In the genomic region with DNA sequence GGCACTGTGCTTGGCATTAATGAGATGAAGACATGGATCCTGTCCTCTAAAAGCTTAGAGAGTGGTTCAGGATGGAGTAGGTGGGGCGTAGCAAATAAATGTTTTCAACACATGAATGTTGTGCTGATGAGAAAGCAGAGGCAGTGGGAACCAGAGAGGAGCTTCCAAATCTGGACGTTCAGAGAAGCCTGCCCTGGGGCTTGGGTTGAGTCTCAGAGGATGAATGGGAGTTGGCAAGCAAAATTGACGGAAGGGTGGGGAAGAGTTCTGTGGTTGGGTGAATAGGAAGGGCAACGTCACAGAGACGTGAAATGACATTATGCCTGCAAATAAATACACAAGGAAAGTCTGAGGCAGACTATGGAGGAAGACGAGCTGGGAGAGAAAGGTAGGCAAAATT, we compare ENCODE assay signal across 27 cellular contexts. TPM values are rescaled to one million over a fixed set of nuclear protein-coding genes. Genes with fewer than 3 reads are reported as not detected.
DNase-seq lines count a peak whose midpoint lies in the region; ATAC-seq, FAIRE-seq and TF ChIP-seq lines count a peak whose summit lies in the region.
"Had no signal": no experiment of that assay in that cellular context is flagged by ENCODE, and none has a peak within 500 bp of the region (broad histone marks: within the 10 kb centered on the region; RNA-seq: fewer than 3 reads in every experiment).

No MANE protein-coding gene starts in this region.

- H2AFZ ChIP-seq in keratinocyte (ENCODE audit: control insufficient read depth, low read length) = no peak overlapping the region

- H3K9me3 Mint-ChIP-seq in activated naive CD4-positive, alpha-beta T cell treated with anti-CD3 and anti-CD28 coated beads, Interleukin-2, amount 50 U/mL, for 24 hours = peaks cover 6% of the 10 kb centered on the region
- no peaks in the 10 kb centered on the region for H3K9me3 Mint-ChIP-seq in activated naive CD4-positive, alpha-beta T cell treated with anti-CD3 and anti-CD28 coated beads for 36 hours

- no peak for DNase-seq in activated naive CD4-positive, alpha-beta T cell treated with anti-CD3 and anti-CD28 coated beads for 36 hours
- DNase-seq in fibroblast of the aortic adventitia (ENCODE audit: low read depth) (peak; percentile 25), keratinocyte (ENCODE audit: low read depth, low spot score) (peak; percentile 25), NCI-H1694 treated with DMSO at 0.1 percent for 48 hours (lab: John Stamatoyannopoulos, UW) (no peak), NCI-H446 (lab: John Stamatoyannopoulos, UW) (no peak)
- DNase-seq: ACHN; Caco-2; CD4-positive, alpha-beta memory T cell; DMS 273 treated with DMSO at 0.1 percent for 48 hours; DND-41; IMR-90; NCI-H1105; NCI-H146; NCI-H2081; NCI-H2171; NCI-H446 treated with DMSO at 0.1 percent for 48 hours; NCI-H526 treated with DMSO at 0.1 percent for 48 hours; OCI-M1; SHP77; SK-N-SH had no signal

- H3K27me3 ChIP-seq in keratinocyte (ENCODE audit: control insufficient read depth, extremely low read depth, insufficient read depth, low read length) = no peaks in the 10 kb centered on the region
- H3K27me3 ChIP-seq: BLaER1 treated with 17β-estradiol and CSF1 and Interleukin-3, amounts not matched to agents 10 nM and 100 nM had no signal

- no peaks in the 10 kb centered on the region for H4K20me1 ChIP-seq in keratinocyte (ENCODE audit: control insufficient read depth, extremely low read depth, insufficient read depth, low read length)
- H4K20me1 ChIP-seq: BLaER1 treated with 17β-estradiol and CSF1 and Interleukin-3, amounts not matched to agents 10 nM and 100 nM had no signal

- no peak overlapping the region for H3K4me2 ChIP-seq in keratinocyte (ENCODE audit: control insufficient read depth, extremely low read depth, insufficient read depth, low read depth, low read length)
- H3K4me2 ChIP-seq: SK-N-SH had no signal

- no peaks in the 10 kb centered on the region for H3K27me3 Mint-ChIP-seq in activated naive CD4-positive, alpha-beta T cell treated with anti-CD3 and anti-CD28 coated beads, Interleukin-2, amount 50 U/mL, for 24 hours
- H3K27me3 Mint-ChIP-seq in activated naive CD4-positive, alpha-beta T cell treated with anti-CD3 and anti-CD28 coated beads for 36 hours (ENCODE audit: low read depth) = no peaks in the 10 kb centered on the region
- H3K27me3 Mint-ChIP-seq: CD4-positive, alpha-beta memory T cell had no signal

- no peak for ATAC-seq in GM21360 (IDR thresholded peaks at IDR 0.05; ENCODE audit: unreplicated experiment)
- ATAC-seq in HG03457 (IDR thresholded peaks at IDR 0.05; ENCODE audit: unreplicated experiment) = no peak
- ATAC-seq: GM12878 had no signal

- intact Hi-C loops in activated naive CD4-positive, alpha-beta T cell treated with anti-CD3 and anti-CD28 coated beads for 36 hours (cut with micrococcal nuclease) = no loop called here

- TF ChIP-seq CTCF in fibroblast of the aortic adventitia (IDR thresholded peaks at IDR 0.05; ENCODE audit: insufficient read depth, low read length) (no peak), keratinocyte (optimal IDR thresholded peaks at IDR 0.05 in 1 of 3, IDR thresholded peaks at IDR 0.05 in 1 of 3, conservative IDR thresholded peaks at IDR 0.05 in 1 of 3; ENCODE audit: extremely low read depth in 1 of 3, insufficient read depth in 2 of 3, low read length in 3 of 3) (no peak)

- no peak overlapping the region for H3K9ac ChIP-seq in keratinocyte (ENCODE audit: control insufficient read depth, extremely low read depth, insufficient read depth, low read length)
- H3K9ac ChIP-seq: BLaER1 treated with 17β-estradiol and CSF1 and Interleukin-3, amounts not matched to agents 10 nM and 100 nM; SK-N-SH had no signal

- no peak for FAIRE-seq in keratinocyte (lab: Jason Lieb, UNC)
- FAIRE-seq: GM12878, RCC 7860 had no signal

- no peaks in the 10 kb centered on the region for H3K36me3 ChIP-seq in keratinocyte (ENCODE audit: control insufficient read depth in 2 of 2, extremely low read depth in 1 of 2, insufficient read depth in 2 of 2, low read length in 2 of 2)
- H3K36me3 ChIP-seq: BLaER1 treated with 17β-estradiol and CSF1 and Interleukin-3, amounts not matched to agents 10 nM and 100 nM had no signal

- peaks cover 4% of the 10 kb centered on the region for H3K4me1 Mint-ChIP-seq in activated naive CD4-positive, alpha-beta T cell treated with anti-CD3 and anti-CD28 coated beads, Interleukin-2, amount 50 U/mL, for 24 hours
- H3K4me1 Mint-ChIP-seq in activated naive CD4-positive, alpha-beta T cell treated with anti-CD3 and anti-CD28 coated beads for 36 hours (ENCODE audit: low read depth) = peaks cover 14% of the 10 kb centered on the region

- no peaks in the 10 kb centered on the region for H3K79me2 ChIP-seq in keratinocyte (ENCODE audit: control insufficient read depth, insufficient read depth, low read length)

- H3K4me1 ChIP-seq in keratinocyte (ENCODE audit: control insufficient read depth, extremely low read depth, insufficient read depth, low read length) = peaks cover 5% of the 10 kb centered on the region
- H3K4me1 ChIP-seq: Caco-2 had no signal

- H3K36me3 Mint-ChIP-seq in activated naive CD4-positive, alpha-beta T cell treated with anti-CD3 and anti-CD28 coated beads, Interleukin-2, amount 50 U/mL, for 24 hours = no peaks in the 10 kb centered on the region
- H3K36me3 Mint-ChIP-seq in activated naive CD4-positive, alpha-beta T cell treated with anti-CD3 and anti-CD28 coated beads for 36 hours (ENCODE audit: low read depth) = no peaks in the 10 kb centered on the region
- H3K36me3 Mint-ChIP-seq: CD4-positive, alpha-beta memory T cell had no signal

- H3K4me3 Mint-ChIP-seq in activated naive CD4-positive, alpha-beta T cell treated with anti-CD3 and anti-CD28 coated beads, Interleukin-2, amount 50 U/mL, for 24 hours = no peak overlapping the region
- H3K4me3 Mint-ChIP-seq in activated naive CD4-positive, alpha-beta T cell treated with anti-CD3 and anti-CD28 coated beads for 36 hours = no peak overlapping the region

- H3K27ac ChIP-seq in keratinocyte (ENCODE audit: control insufficient read depth, insufficient read depth, low read length) = no peak overlapping the region
- H3K27ac ChIP-seq: 22Rv1 had no signal

- peak overlapping the region; percentile 33 for H3K27ac Mint-ChIP-seq in activated naive CD4-positive, alpha-beta T cell treated with anti-CD3 and anti-CD28 coated beads, Interleukin-2, amount 50 U/mL, for 24 hours
- no peak overlapping the region for H3K27ac Mint-ChIP-seq in activated naive CD4-positive, alpha-beta T cell treated with anti-CD3 and anti-CD28 coated beads for 36 hours

- H3K4me3 ChIP-seq in fibroblast of the aortic adventitia (ENCODE audit: low read depth, low read length) (no peak overlapping the region), keratinocyte (ENCODE audit: control insufficient read depth in 2 of 3, extremely low read depth in 1 of 3, insufficient read depth in 2 of 3, low read depth in 1 of 3, low read length in 3 of 3) (no peak overlapping the region)
- H3K4me3 ChIP-seq: BLaER1 treated with 17β-estradiol and CSF1 and Interleukin-3, amounts not matched to agents 10 nM and 100 nM; GM12878 had no signal

- no peaks in the 10 kb centered on the region for H3K9me1 ChIP-seq in keratinocyte (ENCODE audit: control insufficient read depth, extremely low read depth, insufficient read depth, low read length)

- dilution Hi-C loops in keratinocyte (cut with MboI; ENCODE audit: extremely low pct_ligation_motif_present, low sequenced_read_pairs) = no loop called here

- CTCF ChIA-PET in activated naive CD4-positive, alpha-beta T cell treated with anti-CD3 and anti-CD28 coated beads for 36 hours (lab: Charles Lee) = no interaction called here

- H3K9me3 ChIP-seq in keratinocyte (ENCODE audit: control insufficient read depth, low read depth, low read length) = no peaks in the 10 kb centered on the region
- H3K9me3 ChIP-seq: Caco-2, SK-N-SH had no signal

RNA-seq across cellular contexts. Expression of a gene that starts 25.1 kb away (rescaled TPM):
- 100 to 1,000 TPM; 202 to 208 TPM for total RNA-seq in activated naive CD4-positive, alpha-beta T cell treated with anti-CD3 and anti-CD28 coated beads for 36 hours
- 63.2 and 871 TPM in 2 replicates for total RNA-seq in fibroblast of the aortic adventitia (ENCODE audit: low replicate concordance)
- polyA plus RNA-seq in keratinocyte = 102 to 156 TPM (median 129 TPM) in 3 replicates
- 129 TPM for polyA plus RNA-seq in keratinocyte (2011; ENCODE audit: low read depth)
- 106 and 112 TPM in 2 replicates for polyA plus RNA-seq in keratinocyte (2011; cell fraction: cytosol; rRNA removed)
- 763 and 811 TPM in 2 replicates for polyA plus RNA-seq in keratinocyte (2011; cell fraction: nucleus; rRNA removed)
- 81.1 and 85.4 TPM in 2 replicates for polyA plus RNA-seq in keratinocyte (2012; ENCODE audit: low replicate concordance)
- 123 to 165 TPM (median 129 TPM) in 3 replicates for polyA minus RNA-seq in keratinocyte
- polyA minus RNA-seq in keratinocyte (2011; cell fraction: cytosol; rRNA and poly(A)+ RNA removed) = 52.0 TPM
- polyA minus RNA-seq in keratinocyte (2011; cell fraction: nucleus; rRNA and poly(A)+ RNA removed) = 284 and 442 TPM in 2 replicates

Comparison
In these comparisons a context has a peak if more than half of its experiments do, and no peak if none do; other contexts are left out.
1. DNase-seq: peak in fibroblast of the aortic adventitia (single experiment) and keratinocyte (single experiment); none in activated naive CD4-positive, alpha-beta T cell treated with anti-CD3 and anti-CD28 coated beads for 36 hours (single experiment), NCI-H1694 treated with DMSO at 0.1 percent for 48 hours (single experiment) and NCI-H446 (0 of 2).